9 cellular contexts compared by ENCODE assay signal in genomic region chr11:65444314-65445051, GRCh38. TPM values are rescaled to one million over a fixed set of nuclear protein-coding genes. Genes with fewer than 3 reads are reported as not detected.
DNase-seq lines count a peak whose midpoint lies in the region; ATAC-seq and TF ChIP-seq lines count a peak whose summit lies in the region.
"Had no signal": no experiment of that assay in that cellular context is flagged by ENCODE, and none has a peak within 500 bp of the region (broad histone marks: within the 10 kb centered on the region; RNA-seq: fewer than 3 reads in every experiment).

No MANE protein-coding gene starts in this region.

- H3K9me3 Mint-ChIP-seq in T-helper 1 cell treated with Interleukin-12 subunit alpha and Interleukin-12 subunit beta and Interleukin-4 antibody, amounts not matched to agents 30 μg/mL and 1 μg/mL, for 36 hours, result no peaks in the 10 kb centered on the region

- 77% methylated on average over 7 of the region's 14 CpGs for WGBS in esophagus muscularis mucosa

- peak; percentile 24 for DNase-seq in GM04504 (ENCODE audit: low read depth)
- peak; percentile 82 for DNase-seq in esophagus muscularis mucosa (ENCODE audit: extremely low spot score)
- DNase-seq in sciatic nerve (ENCODE audit: low spot score), result peak; percentile 67
- no peak for DNase-seq in MV-4-11 (lab: John Stamatoyannopoulos, UW)
- no peak for DNase-seq in OCI-M1 (lab: John Stamatoyannopoulos, UW)

- H3K4me3 ChIP-seq in esophagus muscularis mucosa, result no peak overlapping the region

- TF ChIP-seq POLR2A in esophagus muscularis mucosa (IDR thresholded peaks at IDR 0.05; ENCODE audit: low read depth), result no peak

- H3K4me1 ChIP-seq in esophagus muscularis mucosa, result peaks cover 35 to 67% (median 51%) of the 10 kb centered on the region in 4 donors

- no peaks in the 10 kb centered on the region for H3K27me3 ChIP-seq in esophagus muscularis mucosa

- intact Hi-C loops in esophagus muscularis mucosa (cut with DNase I), result no loop called here
- intact Hi-C loops in sciatic nerve (cut with DNase I), result no loop called here

- H3K9me3 ChIP-seq in esophagus muscularis mucosa, result no peaks in the 10 kb centered on the region

- peaks cover 24% of the 10 kb centered on the region for H3K36me3 Mint-ChIP-seq in T-helper 1 cell treated with Interleukin-12 subunit alpha and Interleukin-12 subunit beta and Interleukin-4 antibody, amounts not matched to agents 30 μg/mL and 1 μg/mL, for 36 hours (ENCODE audit: low read depth)

- peaks cover 41% of the 10 kb centered on the region for H3K4me1 Mint-ChIP-seq in T-helper 1 cell treated with Interleukin-12 subunit alpha and Interleukin-12 subunit beta and Interleukin-4 antibody, amounts not matched to agents 30 μg/mL and 1 μg/mL, for 36 hours (ENCODE audit: low read depth)

- TF ChIP-seq CTCF in esophagus muscularis mucosa (IDR thresholded peaks at IDR 0.05), result no peak

- TF ChIP-seq EP300 in esophagus muscularis mucosa (IDR thresholded peaks at IDR 0.05), result no peak

- no peak overlapping the region for H3K4me3 Mint-ChIP-seq in T-helper 1 cell treated with Interleukin-12 subunit alpha and Interleukin-12 subunit beta and Interleukin-4 antibody, amounts not matched to agents 30 μg/mL and 1 μg/mL, for 36 hours

- ATAC-seq in sciatic nerve, result peak; percentile 1
- no peak for ATAC-seq in HG03439 (IDR thresholded peaks at IDR 0.05; ENCODE audit: unreplicated experiment)
- ATAC-seq in GM19035 (IDR thresholded peaks at IDR 0.05; ENCODE audit: unreplicated experiment), result no peak
- ATAC-seq: activated CD4-positive, CD25-positive, alpha-beta regulatory T cell treated with anti-CD3 and anti-CD28 coated beads, Interleukin-2, amount 50 U/mL, for 24 hours had no signal

- H3K27me3 Mint-ChIP-seq in T-helper 1 cell treated with Interleukin-12 subunit alpha and Interleukin-12 subunit beta and Interleukin-4 antibody, amounts not matched to agents 30 μg/mL and 1 μg/mL, for 36 hours (ENCODE audit: low read depth), result no peaks in the 10 kb centered on the region

- H3K36me3 ChIP-seq in esophagus muscularis mucosa, result peaks cover 34 to 70% (median 55%) of the 10 kb centered on the region in 4 donors

- H3K27ac ChIP-seq in esophagus muscularis mucosa (replicated peaks in 1 of 4), result peak overlapping the region; percentile 68 to 78 (median 76)

- H3K27ac Mint-ChIP-seq in T-helper 1 cell treated with Interleukin-12 subunit alpha and Interleukin-12 subunit beta and Interleukin-4 antibody, amounts not matched to agents 30 μg/mL and 1 μg/mL, for 36 hours, result peak overlapping the region; percentile 74

RNA-seq across cellular contexts. Expression of gene NEAT1, which starts 21.9 kb away (rescaled TPM):
- 100 to 1,000 TPM in 2 of 4 donors, 10 to 100 TPM in 2; 42.8 to 181 (median 96.0) TPM for total RNA-seq in esophagus muscularis mucosa
- 1,255 TPM for total RNA-seq in sciatic nerve

RNA-seq across cellular contexts. Expression of gene MALAT1, which starts 54.4 kb away (rescaled TPM):
- total RNA-seq in esophagus muscularis mucosa (over 10,000 TPM in 1 of 4 donors, 1,000 to 10,000 TPM in 3; 2,724 to 15,405 (median 5,373) TPM), sciatic nerve (14,857 TPM)

RNA-seq across cellular contexts. Expression of gene FRMD8, which starts 58.0 kb away (rescaled TPM):
- total RNA-seq in esophagus muscularis mucosa (10 to 100 TPM; 30.4 to 37.3 (median 34.7) TPM), sciatic nerve (65.9 TPM)

Comparison
In these comparisons a context has a peak if more than half of its experiments do, and no peak if none do; other contexts are left out.
1. DNase-seq: peak in GM04504 (single experiment), esophagus muscularis mucosa (single experiment) and sciatic nerve (single experiment); none in MV-4-11 (single experiment) and OCI-M1 (single experiment).